Comparison of ENCODE assay signal across 21 cellular contexts in genomic region chr1:38662141-38662540, GRCh38.
"Had no signal": no experiment of that assay in that cellular context is flagged by ENCODE, and none has a peak within 500 bp of the region (broad histone marks: within the 10 kb centered on the region; RNA-seq: fewer than 3 reads in every experiment).

No MANE protein-coding gene starts in this region.

- ATAC-seq: activated CD4-positive, CD25-positive, alpha-beta regulatory T cell treated with anti-CD3 and anti-CD28 coated beads, Interleukin-2, amount 50 U/mL, for 24 hours; activated CD8-positive, alpha-beta T cell treated with anti-CD3 and anti-CD28 coated beads for 36 hours; PC-3; SK-N-SH treated with all-trans-retinoic acid at 6 μM for 48 hours had no signal

- H3K9me3 ChIP-seq: MG63 had no signal

- H3K36me3 ChIP-seq: brain microvascular endothelial cell, cardiac muscle cell, MG63, SJSA1 had no signal

- H3K4me3 ChIP-seq: cardiac muscle cell, MG63, SJSA1 had no signal

- H3K27ac ChIP-seq: brain microvascular endothelial cell, cardiac muscle cell, SJSA1 had no signal

- H3K4me1 ChIP-seq: SJSA1 had no signal

- DNase-seq: activated CD4-positive, alpha-beta T cell treated with anti-CD3 and anti-CD28 coated beads for 4 hours; activated CD8-positive, alpha-beta memory T cell treated with anti-CD3 and anti-CD28 coated beads, Interleukin-2, amount 50 U/mL, for 4 hours; activated CD8-positive, alpha-beta T cell treated with anti-CD3 and anti-CD28 coated beads for 36 hours; activated naive CD4-positive, alpha-beta T cell; activated T-cell treated with anti-CD3 and anti-CD28 coated beads, Interleukin-2, amount 50 U/mL, for 1 hour; brain microvascular endothelial cell; MG63; MV-4-11; NCI-H1092 treated with DMSO at 0.1 percent for 48 hours; NCI-H1417 treated with DMSO at 0.1 percent for 48 hours; NCI-H1694 treated with DMSO at 0.1 percent for 48 hours; NCI-H2029 treated with DMSO at 0.1 percent for 48 hours; NCI-H446; NCI-H524; PC-3; SHP77; SW 1271 had no signal

- H3K27me3 ChIP-seq: brain microvascular endothelial cell, SJSA1 had no signal
